13 cellular contexts compared by ENCODE assay signal in genomic region chr13:28640861-28641599, GRCh38. TPM values are rescaled to one million over a fixed set of nuclear protein-coding genes. Genes with fewer than 3 reads are reported as not detected.
DNase-seq lines count a peak whose midpoint lies in the region; ATAC-seq, FAIRE-seq and TF ChIP-seq lines count a peak whose summit lies in the region.
"Had no signal": no experiment of that assay in that cellular context is flagged by ENCODE, and none has a peak within 500 bp of the region (broad histone marks: within the 10 kb centered on the region; RNA-seq: fewer than 3 reads in every experiment).

No MANE protein-coding gene starts in this region.

- in situ Hi-C loops in transverse colon (cut with MboI; ENCODE audit: low pct_ligation_motif_present in 1 of 4, low pct_unique_long_range_greater_than_20kb in 1 of 4, low sequenced_read_pairs in 3 of 4) = loop anchor here in 1 of 4 donors (25.0 kb wide), 1 partner anchor 304 kb away; no protein-coding TSS in a partner anchor

- ATAC-seq in GM21717 (IDR thresholded peaks at IDR 0.05; ENCODE audit: unreplicated experiment) = peak; percentile 15

- TF ChIP-seq POLR2A in suprapubic skin (IDR thresholded peaks at IDR 0.05) (no peak), transverse colon (IDR thresholded peaks at IDR 0.05) (no peak)

- peaks cover 0 to 6% of the 10 kb centered on the region in 2 donors for H3K4me1 ChIP-seq in kidney (ENCODE audit: control insufficient read depth in 1 of 2, insufficient read depth in 1 of 2, low read depth in 1 of 2, low read length in 2 of 2)
- H3K4me1 ChIP-seq in suprapubic skin = peaks cover 4% of the 10 kb centered on the region
- H3K4me1 ChIP-seq in transverse colon = peaks cover 0 to 8% (median 3%) of the 10 kb centered on the region in 4 donors

- 69% methylated on average over 11 of the region's 12 CpGs for WGBS in suprapubic skin
- WGBS in transverse colon (ENCODE audit: low coverage in 1 of 2), 2 donors = 55 to 68% methylated on average over 5 to 12 of the region's 12 CpGs

- H3K9me3 ChIP-seq in kidney (ENCODE audit: control insufficient read depth in 1 of 2, low read length in 2 of 2) (no peaks in the 10 kb centered on the region), suprapubic skin (no peaks in the 10 kb centered on the region), transverse colon (no peaks in the 10 kb centered on the region)

- TF ChIP-seq CTCF in kidney (IDR thresholded peaks at IDR 0.05; ENCODE audit: borderline replicate concordance, extremely low read depth, insufficient read depth) (no peak), suprapubic skin (IDR thresholded peaks at IDR 0.05) (no peak), transverse colon (IDR thresholded peaks at IDR 0.05) (no peak)

- H3K4me3 ChIP-seq in kidney (ENCODE audit: low read length in 2 of 2) (no peak overlapping the region), suprapubic skin (no peak overlapping the region), transverse colon (no peak overlapping the region)

- peak; percentile 72 for FAIRE-seq in kidney (lab: Jason Lieb, UNC)

- intact Hi-C loops in kidney (cut with DNase I) = no loop called here
- intact Hi-C loops in transverse colon (cut with DNase I; ENCODE audit: low total_unique reads) = no loop called here

- H3K27me3 ChIP-seq in suprapubic skin (no peaks in the 10 kb centered on the region), transverse colon (no peaks in the 10 kb centered on the region)

- TF ChIP-seq EP300 in suprapubic skin (IDR thresholded peaks at IDR 0.05) = no peak
- TF ChIP-seq EP300 in transverse colon (IDR thresholded peaks at IDR 0.05; ENCODE audit: low read depth) = no peak

- H3K27ac ChIP-seq in angular gyrus (ENCODE audit: low read depth, low read length) = peak overlapping the region; percentile 52
- peak overlapping the region; percentile 60 to 89 for H3K27ac ChIP-seq in kidney (ENCODE audit: low read depth in 2 of 2, low read length in 2 of 2)
- peak overlapping the region; percentile 14 for H3K27ac ChIP-seq in suprapubic skin
- H3K27ac ChIP-seq in transverse colon = peak overlapping the region in 2 of 4 donors; percentile 27 to 28
- H3K27ac ChIP-seq: epithelial cell of prostate had no signal

- DNase-seq in kidney = no peak
- no peak for DNase-seq in suprapubic skin (ENCODE audit: low spot score in 2 of 2)
- DNase-seq in stimulated activated naive CD4-positive, alpha-beta T cell (lab: John Stamatoyannopoulos, UW) = no peak
- no peak for DNase-seq in transverse colon
- DNase-seq in kidney tubule cell (ENCODE audit: low spot score) = no peak
- no peak for DNase-seq in activated T-cell treated with anti-CD3 and anti-CD28 coated beads, Interleukin-2, amount 50 U/mL, for 1 hour
- DNase-seq: activated CD4-positive, alpha-beta T cell treated with anti-CD3 and anti-CD28 coated beads for 1 hour; activated T-cell treated with anti-CD3 and anti-CD28 coated beads, Interleukin-2, amount 50 U/mL, for 48 hours; CD4-positive, alpha-beta memory T cell; stimulated activated CD4-positive, alpha-beta T cell treated with anti-CD3 and anti-CD28 coated beads, Interleukin-4, amount 100 ng/mL, for 4 hours had no signal

- no peak overlapping the region for H3K9ac ChIP-seq in kidney (ENCODE audit: low read length in 2 of 2)

- H3K36me3 ChIP-seq in kidney (ENCODE audit: control insufficient read depth in 1 of 2, insufficient read depth in 2 of 2, low read length in 2 of 2) = no peaks in the 10 kb centered on the region
- no peaks in the 10 kb centered on the region for H3K36me3 ChIP-seq in suprapubic skin
- H3K36me3 ChIP-seq in transverse colon = no peaks in the 10 kb centered on the region

RNA-seq across cellular contexts. Expression of gene POMP, which starts 17.9 kb away (rescaled TPM):
- total RNA-seq in kidney = 59.0 TPM
- 115 TPM for polyA plus RNA-seq in kidney (ENCODE audit: insufficient read depth, low read depth, low replicate concordance)
- 10 to 100 TPM; 24.1 to 48.7 (median 35.5) TPM for total RNA-seq in suprapubic skin
- 10 to 100 TPM; 24.7 to 56.8 (median 44.0) TPM for total RNA-seq in transverse colon
